13 cellular contexts compared by ENCODE assay signal in genomic region chr21:46100020-46100419, GRCh38. TPM values are rescaled to one million over a fixed set of nuclear protein-coding genes. Genes with fewer than 3 reads are reported as not detected.
DNase-seq lines count a peak whose midpoint lies in the region; ATAC-seq and TF ChIP-seq lines count a peak whose summit lies in the region.
"Had no signal": no experiment of that assay in that cellular context is flagged by ENCODE, and none has a peak within 500 bp of the region (broad histone marks: within the 10 kb centered on the region; RNA-seq: fewer than 3 reads in every experiment).

No MANE protein-coding gene starts in this region.

- peak overlapping the region; percentile 51 for H3K4me3 Mint-ChIP-seq in activated naive CD4-positive, alpha-beta T cell treated with anti-CD3 and anti-CD28 coated beads, Interleukin-2, amount 50 U/mL, for 24 hours
- H3K4me3 Mint-ChIP-seq in glutamatergic neuron (ENCODE audit: unreplicated experiment): no peak overlapping the region
- H3K4me3 Mint-ChIP-seq: activated CD8-positive, alpha-beta T cell treated with anti-CD3 and anti-CD28 coated beads, Interleukin-2, amount 10 ng/mL, durations not matched to agents 7 days and 5 days had no signal

- DNase-seq in activated naive CD4-positive, alpha-beta T cell (lab: John Stamatoyannopoulos, UW): no peak
- DNase-seq in cardiac fibroblast (ENCODE audit: low read depth in 2 of 2) (no peak), mesenteric fat pad (ENCODE audit: low spot score) (peak; percentile 47), tibial nerve (ENCODE audit: low spot score in 2 of 2) (peak; percentile 3 to 9), NCI-H748 treated with DMSO at 0.1 percent for 48 hours (lab: John Stamatoyannopoulos, UW) (no peak), glutamatergic neuron (no peak)
- DNase-seq: NCI-H1048; NCI-H82; stimulated activated naive CD4-positive, alpha-beta T cell had no signal

- no peak for TF ChIP-seq EP300 in tibial nerve (IDR thresholded peaks at IDR 0.05)

- H3K4me1 ChIP-seq in tibial nerve: peaks cover 0 to 37% (median 0%) of the 10 kb centered on the region in 4 donors

- no peak for ATAC-seq in HG03196 (IDR thresholded peaks at IDR 0.05; ENCODE audit: unreplicated experiment)
- ATAC-seq: activated CD8-positive, alpha-beta T cell treated with anti-CD3 and anti-CD28 coated beads, Interleukin-2, amount 10 ng/mL, durations not matched to agents 7 days and 5 days had no signal

- H3K27me3 ChIP-seq in tibial nerve: peaks cover 0 to 4% of the 10 kb centered on the region in 2 donors

- no peak for TF ChIP-seq POLR2A in tibial nerve (IDR thresholded peaks at IDR 0.05)

- 88 to 93% methylated on average over 6 of the region's 6 CpGs for WGBS in tibial nerve, 2 donors

- no peak for TF ChIP-seq CTCF in cardiac fibroblast (IDR thresholded peaks at IDR 0.05; ENCODE audit: low read depth, low read length)
- TF ChIP-seq CTCF in tibial nerve (IDR thresholded peaks at IDR 0.05): no peak
- no peak for TF ChIP-seq CTCF in glutamatergic neuron (IDR thresholded peaks at IDR 0.05; ENCODE audit: partially characterized antibody, unreplicated experiment)

- H3K27ac Mint-ChIP-seq in activated naive CD4-positive, alpha-beta T cell treated with anti-CD3 and anti-CD28 coated beads, Interleukin-2, amount 50 U/mL, for 24 hours: no peak overlapping the region
- no peak overlapping the region for H3K27ac Mint-ChIP-seq in glutamatergic neuron (ENCODE audit: unreplicated experiment)
- H3K27ac Mint-ChIP-seq: activated CD8-positive, alpha-beta T cell treated with anti-CD3 and anti-CD28 coated beads, Interleukin-2, amount 10 ng/mL, durations not matched to agents 7 days and 5 days had no signal

- peaks cover 0 to 36% (median 5%) of the 10 kb centered on the region in 4 donors for H3K9me3 ChIP-seq in tibial nerve

- peaks cover 24% of the 10 kb centered on the region for H3K9me3 Mint-ChIP-seq in activated naive CD4-positive, alpha-beta T cell treated with anti-CD3 and anti-CD28 coated beads, Interleukin-2, amount 50 U/mL, for 24 hours
- H3K9me3 Mint-ChIP-seq in glutamatergic neuron (ENCODE audit: unreplicated experiment): peaks cover 12% of the 10 kb centered on the region

- H3K36me3 Mint-ChIP-seq in activated naive CD4-positive, alpha-beta T cell treated with anti-CD3 and anti-CD28 coated beads, Interleukin-2, amount 50 U/mL, for 24 hours: peaks cover 11% of the 10 kb centered on the region
- H3K36me3 Mint-ChIP-seq in glutamatergic neuron (ENCODE audit: unreplicated experiment): peaks cover 39% of the 10 kb centered on the region

- peak overlapping the region; percentile 75 to 82 for H3K4me3 ChIP-seq in cardiac fibroblast (replicated peaks in 1 of 2; ENCODE audit: low read depth in 2 of 2, low read length in 2 of 2)
- H3K4me3 ChIP-seq in tibial nerve: peak overlapping the region in 1 of 4 donors; percentile 78
- H3K4me3 ChIP-seq: BLaER1 had no signal

- no peaks in the 10 kb centered on the region for H3K36me3 ChIP-seq in tibial nerve
- H3K36me3 ChIP-seq: BLaER1 had no signal

- peaks cover 3% of the 10 kb centered on the region for H3K4me1 Mint-ChIP-seq in activated naive CD4-positive, alpha-beta T cell treated with anti-CD3 and anti-CD28 coated beads, Interleukin-2, amount 50 U/mL, for 24 hours
- H3K4me1 Mint-ChIP-seq in glutamatergic neuron (ENCODE audit: low read depth, unreplicated experiment): no peaks in the 10 kb centered on the region

- H3K27me3 Mint-ChIP-seq in activated naive CD4-positive, alpha-beta T cell treated with anti-CD3 and anti-CD28 coated beads, Interleukin-2, amount 50 U/mL, for 24 hours: peaks cover 21% of the 10 kb centered on the region
- peaks cover 10% of the 10 kb centered on the region for H3K27me3 Mint-ChIP-seq in glutamatergic neuron (ENCODE audit: unreplicated experiment)

- peak overlapping the region in 1 of 4 donors; percentile 55 for H3K27ac ChIP-seq in tibial nerve
- H3K27ac ChIP-seq: BLaER1 had no signal

RNA-seq across cellular contexts. Expression of gene COL6A2, which starts 2.1 kb away (rescaled TPM):
- total RNA-seq in mesenteric fat pad: 735 TPM
- total RNA-seq in tibial nerve: 1,000 to 10,000 TPM in 1 of 4 donors, 100 to 1,000 TPM in 3; 470 to 1,210 (median 744) TPM
- 55.2 TPM for total RNA-seq in glutamatergic neuron (ENCODE audit: unreplicated experiment)

RNA-seq across cellular contexts. Expression of gene FTCD, which starts 55.4 kb away (rescaled TPM):
- total RNA-seq in mesenteric fat pad: 0.32 TPM
- total RNA-seq in tibial nerve: 10 to 100 TPM in 1 of 4 donors, 1 to 10 TPM in 3; 2.2 to 21.2 (median 2.5) TPM
- 13.4 TPM for total RNA-seq in glutamatergic neuron (ENCODE audit: unreplicated experiment)

Comparison
In these comparisons a context has a peak if more than half of its experiments do, and no peak if none do; other contexts are left out.
1. DNase-seq: peak in mesenteric fat pad (single experiment) and tibial nerve (2 of 2); none in activated naive CD4-positive, alpha-beta T cell (0 of 4), cardiac fibroblast (0 of 2), NCI-H748 treated with DMSO at 0.1 percent for 48 hours (single experiment) and glutamatergic neuron (single experiment).